ENCODE assay signal across 16 cellular contexts in the genomic region with DNA sequence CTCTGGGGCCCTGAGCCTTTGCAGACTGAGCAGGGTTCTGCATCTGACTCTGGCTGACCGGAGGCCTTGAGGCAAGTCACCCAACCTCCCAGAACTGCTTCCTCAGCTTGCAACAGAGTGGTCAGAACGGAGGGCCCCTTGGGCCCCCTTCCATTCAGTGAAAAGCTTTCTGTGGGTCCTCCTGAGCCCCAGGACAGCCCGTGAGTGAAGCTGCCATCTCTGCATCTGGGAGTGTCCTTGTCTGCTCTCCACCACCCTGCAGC.
DNase-seq lines count a peak whose midpoint lies in the region; ATAC-seq lines count a peak whose summit lies in the region.
"Had no signal": no experiment of that assay in that cellular context is flagged by ENCODE, and none has a peak within 500 bp of the region (broad histone marks: within the 10 kb centered on the region; RNA-seq: fewer than 3 reads in every experiment).

No MANE protein-coding gene starts in this region.

- WGBS in neuronal stem cell (ENCODE audit: extremely low coverage in 2 of 2, insufficient read length in 2 of 2, insufficient replicate concordance in 1 of 2), 2 donors = no CpG with 5 or more reads among the region's 3 CpGs

- H3K4me1 ChIP-seq in BLaER1 (peaks cover 43% of the 10 kb centered on the region), neuronal stem cell (ENCODE audit: control insufficient read depth in 2 of 2, insufficient read depth in 1 of 2, low read depth in 1 of 2, low read length in 2 of 2) (peaks cover 0 to 3% of the 10 kb centered on the region in 2 donors)
- H3K4me1 ChIP-seq in BLaER1 treated with 17β-estradiol and CSF1 and Interleukin-3, amounts not matched to agents 10 nM and 100 nM = peaks cover 11 to 45% (median 38%) of the 10 kb centered on the region in 10 experiments
- H3K4me1 ChIP-seq: BE2C, Caco-2 had no signal

- no peak overlapping the region for H2BK15ac ChIP-seq in neuronal stem cell (ENCODE audit: low read length)

- H3K4me3 ChIP-seq in BLaER1 = no peak overlapping the region
- H3K4me3 ChIP-seq in BLaER1 treated with 17β-estradiol and CSF1 and Interleukin-3, amounts not matched to agents 10 nM and 100 nM = no peak overlapping the region
- H3K4me3 ChIP-seq in iPS-18c (ENCODE audit: insufficient read depth, low read depth, low read length) = peak overlapping the region; percentile 20; the same call in 1 of the 2 replicates
- no peak overlapping the region for H3K4me3 ChIP-seq in neuronal stem cell (ENCODE audit: low read length in 2 of 2)

- no peak for ATAC-seq in HG02763 (IDR thresholded peaks at IDR 0.05; ENCODE audit: unreplicated experiment)

- no peak overlapping the region for H2BK5ac ChIP-seq in neuronal stem cell (ENCODE audit: low read length)

- no peak overlapping the region for H2AFZ ChIP-seq in neuronal stem cell (ENCODE audit: low read length)

- H2BK120ac ChIP-seq in neuronal stem cell (ENCODE audit: low read depth, low read length) = no peak overlapping the region

- H3K9me3 ChIP-seq in BLaER1 (peaks cover 7% of the 10 kb centered on the region; the same call in 1 of the 2 replicates), iPS-18c (ENCODE audit: control insufficient read depth, insufficient read depth, low read length) (peaks cover 48% of the 10 kb centered on the region), neuronal stem cell (replicated peaks in 1 of 2; ENCODE audit: control insufficient read depth in 2 of 2, insufficient read depth in 1 of 2, low read depth in 1 of 2, low read length in 2 of 2) (peaks cover 13 to 18% of the 10 kb centered on the region in 2 donors)
- H3K9me3 ChIP-seq in BLaER1 treated with 17β-estradiol and CSF1 and Interleukin-3, amounts not matched to agents 10 nM and 100 nM (replicated peaks in 1 of 11) = peaks cover 6 to 27% (median 15%) of the 10 kb centered on the region in 11 experiments; a peak in 20 of 22 replicates
- H3K9me3 ChIP-seq: BE2C, Caco-2 had no signal

- H3K4ac ChIP-seq in neuronal stem cell (ENCODE audit: low read length) = no peak overlapping the region

- H3K23ac ChIP-seq in neuronal stem cell (ENCODE audit: low read depth, low read length, poor library complexity) = no peak overlapping the region

- no peak overlapping the region for H3K18ac ChIP-seq in neuronal stem cell (ENCODE audit: low read length)

- no peaks in the 10 kb centered on the region for H3K36me3 ChIP-seq in BLaER1
- H3K36me3 ChIP-seq in BLaER1 treated with 17β-estradiol and CSF1 and Interleukin-3, amounts not matched to agents 10 nM and 100 nM = no peaks in the 10 kb centered on the region
- H3K36me3 ChIP-seq in neuronal stem cell (replicated peaks in 1 of 2; ENCODE audit: control insufficient read depth in 2 of 2, insufficient read depth in 2 of 2, low read length in 2 of 2) = peaks cover 32 to 97% of the 10 kb centered on the region in 2 donors
- H3K36me3 ChIP-seq: BE2C had no signal

- H2AK5ac ChIP-seq in neuronal stem cell (ENCODE audit: low read depth, low read length) = no peak overlapping the region

- no peak overlapping the region for H2BK12ac ChIP-seq in neuronal stem cell (ENCODE audit: low read length)

- H3K27ac ChIP-seq in BLaER1 = no peak overlapping the region
- no peak overlapping the region for H3K27ac ChIP-seq in BLaER1 treated with 17β-estradiol and CSF1 and Interleukin-3, amounts not matched to agents 10 nM and 100 nM
- no peak overlapping the region for H3K27ac ChIP-seq in neuronal stem cell (replicated peaks; ENCODE audit: low read length)

- no peak overlapping the region for H4K8ac ChIP-seq in neuronal stem cell (ENCODE audit: low read depth, low read length)

- H4K20me1 ChIP-seq in BLaER1 = peaks cover 30% of the 10 kb centered on the region
- H4K20me1 ChIP-seq in BLaER1 treated with 17β-estradiol and CSF1 and Interleukin-3, amounts not matched to agents 10 nM and 100 nM = peaks cover 0 to 23% (median 4%) of the 10 kb centered on the region in 11 experiments; a peak in 3 of 22 replicates

- no peak for DNase-seq in COR-L47 (lab: John Stamatoyannopoulos, UW)
- DNase-seq in neuronal stem cell (ENCODE audit: low spot score) = no peak
- DNase-seq: 8988T; ACHN; BE2C; C1 segment of cervical spinal cord; Caco-2; Calu3; CD4-positive, alpha-beta memory T cell; CD4-positive, CD25-positive, alpha-beta regulatory T cell; DMS79 treated with DMSO at 0.1 percent for 48 hours; GF-D8 had no signal

- no peak overlapping the region for H4K91ac ChIP-seq in neuronal stem cell (ENCODE audit: low read depth, low read length, poor library complexity)

- H3K9ac ChIP-seq in BLaER1 (no peak overlapping the region), neuronal stem cell (ENCODE audit: low read depth, low read length, poor library complexity) (no peak overlapping the region)
- 0 out of 22 replicates have a peak overlapping the region, but pooled peaks of 2 of the 11 experiments have one; percentile 29 to 37 for H3K9ac ChIP-seq in BLaER1 treated with 17β-estradiol and CSF1 and Interleukin-3, amounts not matched to agents 10 nM and 100 nM

- H3K14ac ChIP-seq in neuronal stem cell (ENCODE audit: low read length) = no peak overlapping the region

- peaks cover 10% of the 10 kb centered on the region for H3K79me1 ChIP-seq in neuronal stem cell (ENCODE audit: low read depth, low read length)

- H3K27me3 ChIP-seq in BLaER1 = no peaks in the 10 kb centered on the region
- peaks cover 0 to 28% (median 0%) of the 10 kb centered on the region in 11 experiments; a peak in 6 of 22 replicates for H3K27me3 ChIP-seq in BLaER1 treated with 17β-estradiol and CSF1 and Interleukin-3, amounts not matched to agents 10 nM and 100 nM
- H3K27me3 ChIP-seq in neuronal stem cell (ENCODE audit: control insufficient read depth in 3 of 3, insufficient read depth in 3 of 3, low read depth in 1 of 3, low read length in 3 of 3) = no peaks in the 10 kb centered on the region
- H3K27me3 ChIP-seq: BE2C had no signal

- H3K4me2 ChIP-seq in BLaER1 (peak overlapping the region; percentile 74), neuronal stem cell (ENCODE audit: insufficient read depth, low read length, poor library complexity, severe bottlenecking) (no peak overlapping the region)
- H3K4me2 ChIP-seq in BLaER1 treated with 17β-estradiol and CSF1 and Interleukin-3, amounts not matched to agents 10 nM and 100 nM = peak overlapping the region; percentile 14 to 87 (median 71); a peak in 19 of 22 replicates
